Comparison of ENCODE assay signal across 1 cellular context in the genomic region with DNA sequence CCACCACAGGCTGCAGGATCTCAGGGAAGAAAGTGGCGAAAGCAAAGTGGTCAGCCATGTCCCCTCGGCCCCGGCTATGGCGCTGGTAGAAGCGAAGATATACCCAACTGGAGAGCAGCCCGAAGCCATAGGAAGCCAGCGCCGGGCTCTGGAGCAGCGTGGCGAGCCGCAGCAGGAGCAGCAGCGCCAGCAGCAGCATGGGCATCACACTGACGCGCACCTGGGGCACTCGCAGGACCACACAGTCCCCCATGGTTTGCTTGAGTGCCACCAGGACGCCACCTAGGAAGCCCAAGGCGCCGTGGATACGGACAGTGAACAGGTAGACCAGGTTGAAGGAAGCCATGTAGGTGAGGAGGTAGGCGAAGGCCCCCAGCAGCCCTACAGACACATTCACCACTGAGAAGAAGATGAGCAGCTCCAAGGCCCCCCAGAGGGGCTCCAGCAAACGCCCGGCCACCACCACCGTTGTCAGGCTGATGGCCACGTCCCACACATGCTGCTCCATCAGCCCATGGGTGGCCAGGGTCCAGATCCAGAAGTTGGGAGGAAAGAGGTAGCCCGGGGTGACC.
A peak's percentile ranks its signal among the peaks of the same experiment; 100 is the strongest.
TF ChIP-seq lines count a peak whose summit lies in the region.

No MANE protein-coding gene starts in this region.

TF ChIP-seq in HepG2, 621 proteins besides CTCF, POLR2A, EP300 and RAD21:
- TF ChIP-seq SMYD3 (CRISPR knock-in tag; IDR thresholded peaks at IDR 0.05) (no peak), ZNF839 (CRISPR knock-in tag; IDR thresholded peaks at IDR 0.05; ENCODE audit: borderline replicate concordance) (peak; percentile 29; the same call in 1 of the 2 replicates), ZNF776 (CRISPR knock-in tag; IDR thresholded peaks at IDR 0.05) (0 out of 2 replicates have a peak, but pooled peaks have one; percentile 48), ZNF7 (CRISPR knock-in tag; IDR thresholded peaks at IDR 0.05) (no peak), ESRRA (CRISPR knock-in tag; IDR thresholded peaks at IDR 0.05; ENCODE audit: low read depth) (no peak), GATAD1 (CRISPR knock-in tag; IDR thresholded peaks at IDR 0.05) (no peak), ZSCAN29 (CRISPR knock-in tag; conservative IDR thresholded peaks at IDR 0.05) (0 out of 2 replicates have a peak, but pooled peaks have one; percentile 0), NFE2L1 (CRISPR knock-in tag; IDR thresholded peaks at IDR 0.05; ENCODE audit: borderline replicate concordance) (no peak), ZC3H13 (CRISPR knock-in tag; IDR thresholded peaks at IDR 0.05) (peak; percentile 1), TSC22D2 (CRISPR knock-in tag; IDR thresholded peaks at IDR 0.05; ENCODE audit: borderline replicate concordance) (no peak), PPARG (CRISPR knock-in tag; conservative IDR thresholded peaks at IDR 0.05) (no peak), NRL (CRISPR knock-in tag; IDR thresholded peaks at IDR 0.05; ENCODE audit: borderline replicate concordance) (no peak; the same call in 1 of the 2 replicates), HDAC2 (CRISPR knock-in tag; IDR thresholded peaks at IDR 0.05) (no peak), RNF2 (conservative IDR thresholded peaks at IDR 0.05; ENCODE audit: low read depth) (no peak), HHEX (CRISPR knock-in tag; IDR thresholded peaks at IDR 0.05) (no peak), CCDC6 (CRISPR knock-in tag; IDR thresholded peaks at IDR 0.05) (no peak), SOX5 (CRISPR knock-in tag; IDR thresholded peaks at IDR 0.05; ENCODE audit: borderline replicate concordance) (no peak), RAD51 (IDR thresholded peaks at IDR 0.05; ENCODE audit: borderline replicate concordance) (no peak), ZNF230 (CRISPR knock-in tag; IDR thresholded peaks at IDR 0.05) (0 out of 2 replicates have a peak, but pooled peaks have one; percentile 1), RARG (CRISPR knock-in tag; IDR thresholded peaks at IDR 0.05; ENCODE audit: low read depth) (no peak), BRD4 (CRISPR knock-in tag; IDR thresholded peaks at IDR 0.05) (no peak), MAF1 (CRISPR knock-in tag; IDR thresholded peaks at IDR 0.05; ENCODE audit: borderline replicate concordance) (no peak), KLF15 (CRISPR knock-in tag; IDR thresholded peaks at IDR 0.05; ENCODE audit: borderline replicate concordance) (no peak), ZMYM2 (CRISPR knock-in tag; IDR thresholded peaks at IDR 0.05) (no peak), KAT7 (CRISPR knock-in tag; IDR thresholded peaks at IDR 0.05; ENCODE audit: borderline replicate concordance) (no peak), ZNF570 (CRISPR knock-in tag; IDR thresholded peaks at IDR 0.05; ENCODE audit: borderline replicate concordance) (no peak), ZNF891 (CRISPR knock-in tag; IDR thresholded peaks at IDR 0.05) (peak; percentile 53; the same call in 1 of the 2 replicates), ZNF547 (CRISPR knock-in tag; IDR thresholded peaks at IDR 0.05) (no peak), WIZ (CRISPR knock-in tag; IDR thresholded peaks at IDR 0.05) (no peak), FOSL1 (CRISPR knock-in tag; IDR thresholded peaks at IDR 0.05; ENCODE audit: borderline replicate concordance) (no peak), ZNF768 (CRISPR knock-in tag; IDR thresholded peaks at IDR 0.05) (no peak), ZNF367 (CRISPR knock-in tag; IDR thresholded peaks at IDR 0.05; ENCODE audit: borderline replicate concordance) (no peak), ZNF713 (CRISPR knock-in tag; IDR thresholded peaks at IDR 0.05) (no peak), NFIC (IDR thresholded peaks at IDR 0.05; ENCODE audit: low read length) (no peak), ZNF335 (CRISPR knock-in tag; IDR thresholded peaks at IDR 0.05) (no peak), TCF7 (IDR thresholded peaks at IDR 0.05; ENCODE audit: low read depth) (no peak), PHF8 (CRISPR knock-in tag; IDR thresholded peaks at IDR 0.05) (no peak), HIVEP1 (CRISPR knock-in tag; IDR thresholded peaks at IDR 0.05) (no peak), HOXA7 (CRISPR knock-in tag; IDR thresholded peaks at IDR 0.05) (no peak), RFX5 (IDR thresholded peaks at IDR 0.05; ENCODE audit: low read depth, low read length) (no peak), SALL1 (CRISPR knock-in tag; IDR thresholded peaks at IDR 0.05) (no peak)
- TF ChIP-seq, protein P1, sequence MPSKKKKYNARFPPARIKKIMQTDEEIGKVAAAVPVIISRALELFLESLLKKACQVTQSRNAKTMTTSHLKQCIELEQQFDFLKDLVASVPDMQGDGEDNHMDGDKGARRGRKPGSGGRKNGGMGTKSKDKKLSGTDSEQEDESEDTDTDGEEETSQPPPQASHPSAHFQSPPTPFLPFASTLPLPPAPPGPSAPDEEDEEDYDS (CRISPR knock-in tag; IDR thresholded peaks at IDR 0.05): no peak
- TF ChIP-seq, protein P2, sequence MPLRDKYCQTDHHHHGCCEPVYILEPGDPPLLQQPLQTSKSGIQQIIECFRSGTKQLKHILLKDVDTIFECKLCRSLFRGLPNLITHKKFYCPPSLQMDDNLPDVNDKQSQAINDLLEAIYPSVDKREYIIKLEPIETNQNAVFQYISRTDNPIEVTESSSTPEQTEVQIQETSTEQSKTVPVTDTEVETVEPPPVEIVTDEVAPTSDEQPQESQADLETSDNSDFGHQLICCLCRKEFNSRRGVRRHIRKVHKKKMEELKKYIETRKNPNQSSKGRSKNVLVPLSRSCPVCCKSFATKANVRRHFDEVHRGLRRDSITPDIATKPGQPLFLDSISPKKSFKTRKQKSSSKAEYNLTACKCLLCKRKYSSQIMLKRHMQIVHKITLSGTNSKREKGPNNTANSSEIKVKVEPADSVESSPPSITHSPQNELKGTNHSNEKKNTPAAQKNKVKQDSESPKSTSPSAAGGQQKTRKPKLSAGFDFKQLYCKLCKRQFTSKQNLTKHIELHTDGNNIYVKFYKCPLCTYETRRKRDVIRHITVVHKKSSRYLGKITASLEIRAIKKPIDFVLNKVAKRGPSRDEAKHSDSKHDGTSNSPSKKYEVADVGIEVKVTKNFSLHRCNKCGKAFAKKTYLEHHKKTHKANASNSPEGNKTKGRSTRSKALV (CRISPR knock-in tag; IDR thresholded peaks at IDR 0.05): no peak
- TF ChIP-seq, protein P3, sequence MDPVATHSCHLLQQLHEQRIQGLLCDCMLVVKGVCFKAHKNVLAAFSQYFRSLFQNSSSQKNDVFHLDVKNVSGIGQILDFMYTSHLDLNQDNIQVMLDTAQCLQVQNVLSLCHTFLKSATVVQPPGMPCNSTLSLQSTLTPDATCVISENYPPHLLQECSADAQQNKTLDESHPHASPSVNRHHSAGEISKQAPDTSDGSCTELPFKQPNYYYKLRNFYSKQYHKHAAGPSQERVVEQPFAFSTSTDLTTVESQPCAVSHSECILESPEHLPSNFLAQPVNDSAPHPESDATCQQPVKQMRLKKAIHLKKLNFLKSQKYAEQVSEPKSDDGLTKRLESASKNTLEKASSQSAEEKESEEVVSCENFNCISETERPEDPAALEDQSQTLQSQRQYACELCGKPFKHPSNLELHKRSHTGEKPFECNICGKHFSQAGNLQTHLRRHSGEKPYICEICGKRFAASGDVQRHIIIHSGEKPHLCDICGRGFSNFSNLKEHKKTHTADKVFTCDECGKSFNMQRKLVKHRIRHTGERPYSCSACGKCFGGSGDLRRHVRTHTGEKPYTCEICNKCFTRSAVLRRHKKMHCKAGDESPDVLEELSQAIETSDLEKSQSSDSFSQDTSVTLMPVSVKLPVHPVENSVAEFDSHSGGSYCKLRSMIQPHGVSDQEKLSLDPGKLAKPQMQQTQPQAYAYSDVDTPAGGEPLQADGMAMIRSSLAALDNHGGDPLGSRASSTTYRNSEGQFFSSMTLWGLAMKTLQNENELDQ (CRISPR knock-in tag; IDR thresholded peaks at IDR 0.05; ENCODE audit: borderline replicate concordance): no peak
- TF ChIP-seq, protein P4, sequence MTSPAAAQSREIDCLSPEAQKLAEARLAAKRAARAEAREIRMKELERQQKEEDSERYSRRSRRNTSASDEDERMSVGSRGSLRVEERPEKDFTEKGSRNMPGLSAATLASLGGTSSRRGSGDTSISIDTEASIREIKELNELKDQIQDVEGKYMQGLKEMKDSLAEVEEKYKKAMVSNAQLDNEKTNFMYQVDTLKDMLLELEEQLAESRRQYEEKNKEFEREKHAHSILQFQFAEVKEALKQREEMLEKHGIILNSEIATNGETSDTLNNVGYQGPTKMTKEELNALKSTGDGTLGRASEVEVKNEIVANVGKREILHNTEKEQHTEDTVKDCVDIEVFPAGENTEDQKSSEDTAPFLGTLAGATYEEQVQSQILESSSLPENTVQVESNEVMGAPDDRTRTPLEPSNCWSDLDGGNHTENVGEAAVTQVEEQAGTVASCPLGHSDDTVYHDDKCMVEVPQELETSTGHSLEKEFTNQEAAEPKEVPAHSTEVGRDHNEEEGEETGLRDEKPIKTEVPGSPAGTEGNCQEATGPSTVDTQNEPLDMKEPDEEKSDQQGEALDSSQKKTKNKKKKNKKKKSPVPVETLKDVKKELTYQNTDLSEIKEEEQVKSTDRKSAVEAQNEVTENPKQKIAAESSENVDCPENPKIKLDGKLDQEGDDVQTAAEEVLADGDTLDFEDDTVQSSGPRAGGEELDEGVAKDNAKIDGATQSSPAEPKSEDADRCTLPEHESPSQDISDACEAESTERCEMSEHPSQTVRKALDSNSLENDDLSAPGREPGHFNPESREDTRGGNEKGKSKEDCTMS (CRISPR knock-in tag; conservative IDR thresholded peaks at IDR 0.05): no peak
- TF ChIP-seq, protein P5, sequence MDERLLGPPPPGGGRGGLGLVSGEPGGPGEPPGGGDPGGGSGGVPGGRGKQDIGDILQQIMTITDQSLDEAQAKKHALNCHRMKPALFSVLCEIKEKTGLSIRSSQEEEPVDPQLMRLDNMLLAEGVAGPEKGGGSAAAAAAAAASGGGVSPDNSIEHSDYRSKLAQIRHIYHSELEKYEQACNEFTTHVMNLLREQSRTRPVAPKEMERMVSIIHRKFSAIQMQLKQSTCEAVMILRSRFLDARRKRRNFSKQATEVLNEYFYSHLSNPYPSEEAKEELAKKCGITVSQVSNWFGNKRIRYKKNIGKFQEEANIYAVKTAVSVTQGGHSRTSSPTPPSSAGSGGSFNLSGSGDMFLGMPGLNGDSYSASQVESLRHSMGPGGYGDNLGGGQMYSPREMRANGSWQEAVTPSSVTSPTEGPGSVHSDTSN (CRISPR knock-in tag; IDR thresholded peaks at IDR 0.05): no peak
- TF ChIP-seq, protein P6, sequence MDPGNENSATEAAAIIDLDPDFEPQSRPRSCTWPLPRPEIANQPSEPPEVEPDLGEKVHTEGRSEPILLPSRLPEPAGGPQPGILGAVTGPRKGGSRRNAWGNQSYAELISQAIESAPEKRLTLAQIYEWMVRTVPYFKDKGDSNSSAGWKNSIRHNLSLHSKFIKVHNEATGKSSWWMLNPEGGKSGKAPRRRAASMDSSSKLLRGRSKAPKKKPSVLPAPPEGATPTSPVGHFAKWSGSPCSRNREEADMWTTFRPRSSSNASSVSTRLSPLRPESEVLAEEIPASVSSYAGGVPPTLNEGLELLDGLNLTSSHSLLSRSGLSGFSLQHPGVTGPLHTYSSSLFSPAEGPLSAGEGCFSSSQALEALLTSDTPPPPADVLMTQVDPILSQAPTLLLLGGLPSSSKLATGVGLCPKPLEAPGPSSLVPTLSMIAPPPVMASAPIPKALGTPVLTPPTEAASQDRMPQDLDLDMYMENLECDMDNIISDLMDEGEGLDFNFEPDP (CRISPR knock-in tag; conservative IDR thresholded peaks at IDR 0.05): no peak
- TF ChIP-seq, protein P7, sequence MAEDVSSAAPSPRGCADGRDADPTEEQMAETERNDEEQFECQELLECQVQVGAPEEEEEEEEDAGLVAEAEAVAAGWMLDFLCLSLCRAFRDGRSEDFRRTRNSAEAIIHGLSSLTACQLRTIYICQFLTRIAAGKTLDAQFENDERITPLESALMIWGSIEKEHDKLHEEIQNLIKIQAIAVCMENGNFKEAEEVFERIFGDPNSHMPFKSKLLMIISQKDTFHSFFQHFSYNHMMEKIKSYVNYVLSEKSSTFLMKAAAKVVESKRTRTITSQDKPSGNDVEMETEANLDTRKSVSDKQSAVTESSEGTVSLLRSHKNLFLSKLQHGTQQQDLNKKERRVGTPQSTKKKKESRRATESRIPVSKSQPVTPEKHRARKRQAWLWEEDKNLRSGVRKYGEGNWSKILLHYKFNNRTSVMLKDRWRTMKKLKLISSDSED (CRISPR knock-in tag; IDR thresholded peaks at IDR 0.05): no peak
- TF ChIP-seq, protein P8, sequence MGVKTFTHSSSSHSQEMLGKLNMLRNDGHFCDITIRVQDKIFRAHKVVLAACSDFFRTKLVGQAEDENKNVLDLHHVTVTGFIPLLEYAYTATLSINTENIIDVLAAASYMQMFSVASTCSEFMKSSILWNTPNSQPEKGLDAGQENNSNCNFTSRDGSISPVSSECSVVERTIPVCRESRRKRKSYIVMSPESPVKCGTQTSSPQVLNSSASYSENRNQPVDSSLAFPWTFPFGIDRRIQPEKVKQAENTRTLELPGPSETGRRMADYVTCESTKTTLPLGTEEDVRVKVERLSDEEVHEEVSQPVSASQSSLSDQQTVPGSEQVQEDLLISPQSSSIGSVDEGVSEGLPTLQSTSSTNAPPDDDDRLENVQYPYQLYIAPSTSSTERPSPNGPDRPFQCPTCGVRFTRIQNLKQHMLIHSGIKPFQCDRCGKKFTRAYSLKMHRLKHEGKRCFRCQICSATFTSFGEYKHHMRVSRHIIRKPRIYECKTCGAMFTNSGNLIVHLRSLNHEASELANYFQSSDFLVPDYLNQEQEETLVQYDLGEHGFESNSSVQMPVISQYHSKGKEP (CRISPR knock-in tag; IDR thresholded peaks at IDR 0.05): no peak
